9 cellular contexts compared by ENCODE assay signal in the genomic region with DNA sequence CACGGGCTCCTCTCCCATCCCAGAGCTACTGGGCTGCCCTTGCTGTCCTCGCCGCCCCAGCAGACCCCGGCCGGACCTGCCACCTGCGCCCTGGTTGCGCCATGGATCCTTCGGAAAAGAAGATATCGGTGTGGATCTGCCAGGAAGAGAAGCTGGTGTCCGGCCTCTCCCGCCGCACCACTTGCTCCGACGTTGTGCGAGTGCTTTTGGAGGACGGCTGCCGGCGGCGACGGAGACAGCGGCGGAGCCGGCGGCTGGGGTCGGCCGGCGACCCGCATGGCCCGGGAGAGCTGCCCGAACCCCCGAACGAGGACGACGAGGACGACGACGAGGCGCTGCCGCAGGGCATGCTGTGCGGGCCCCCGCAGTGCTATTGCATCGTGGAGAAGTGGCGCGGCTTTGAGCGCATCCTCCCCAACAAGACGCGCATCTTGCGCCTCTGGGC. TPM values are rescaled to one million over a fixed set of nuclear protein-coding genes. Genes with fewer than 3 reads are reported as not detected.
A peak's percentile ranks its signal among the peaks of the same experiment; 100 is the strongest.
DNase-seq lines count a peak whose midpoint lies in the region; ATAC-seq and TF ChIP-seq lines count a peak whose summit lies in the region.
"Had no signal": no experiment of that assay in that cellular context is flagged by ENCODE, and none has a peak within 500 bp of the region (broad histone marks: within the 10 kb centered on the region; RNA-seq: fewer than 3 reads in every experiment).

No MANE protein-coding gene starts in this region.

- no peak for ATAC-seq in left cardiac atrium
- no peak for ATAC-seq in omental fat pad (ENCODE audit: low FRiP score)
- no peak for ATAC-seq in HG03457 (IDR thresholded peaks at IDR 0.05; ENCODE audit: unreplicated experiment)
- no peak for ATAC-seq in GM18873 (IDR thresholded peaks at IDR 0.05; ENCODE audit: low FRiP score, unreplicated experiment)

- H4K20me1 ChIP-seq in MM.1S (ENCODE audit: insufficient read depth, low read length) = no peaks in the 10 kb centered on the region

- POLR2A ChIA-PET in Caco-2 (lab: Charles Lee) = no interaction called here

- H3K4me1 ChIP-seq in Caco-2 (peaks cover 31% of the 10 kb centered on the region), MM.1S (ENCODE audit: low read length) (no peaks in the 10 kb centered on the region), prostate gland (replicated peaks) (no peaks in the 10 kb centered on the region)

- CTCF ChIA-PET in Caco-2 (lab: Charles Lee) = interaction anchor here (1.4 kb wide), 1 partner anchor 46 kb away, joined by 3 read pairs; no protein-coding TSS in a partner anchor

- no peak for TF ChIP-seq POLR2A in prostate gland (IDR thresholded peaks at IDR 0.05)

- peak overlapping the region; percentile 52 for H3K4me3 ChIP-seq in Caco-2 (ENCODE audit: low read depth, low read length)
- 0 out of 2 replicates have a peak overlapping the region, but pooled peaks have one; percentile 37 for H3K4me3 ChIP-seq in MM.1S (ENCODE audit: low read length)
- H3K4me3 ChIP-seq in prostate gland = peak overlapping the region; percentile 16 to 22

- no peaks in the 10 kb centered on the region for H3K79me2 ChIP-seq in MM.1S (ENCODE audit: low read length)

- intact Hi-C loops in Caco-2 (cut with micrococcal nuclease; ENCODE audit: unreplicated experiment) (loop anchor here (2.0 kb wide), 2 partner anchors 45 to 131 kb away; no protein-coding TSS in a partner anchor), left cardiac atrium (cut with DNase I) (no loop called here), prostate gland (cut with DNase I) (no loop called here)

- H3K27me3 ChIP-seq in Caco-2 (replicated peaks; ENCODE audit: control insufficient read depth, insufficient read depth, low read length) = 0 out of 2 replicates have a peak, but pooled peaks cover 1% of the 10 kb centered on the region
- H3K27me3 ChIP-seq in MM.1S (replicated peaks; ENCODE audit: insufficient read depth, low read length) = no peaks in the 10 kb centered on the region
- peaks cover 13% of the 10 kb centered on the region for H3K27me3 ChIP-seq in prostate gland (replicated peaks; ENCODE audit: insufficient read depth)

- no TSS peak for BruUV-seq in Caco-2 (replicated peaks; lab: Mats Ljungman, UMichigan)

- no peak overlapping the region for H3K27ac ChIP-seq in MM.1S (ENCODE audit: low read length)
- no peak overlapping the region for H3K27ac ChIP-seq in prostate gland

- TF ChIP-seq CTCF in Caco-2 (IDR thresholded peaks at IDR 0.05; ENCODE audit: insufficient read depth in 1 of 2, low read depth in 1 of 2, low read length in 1 of 2, severe bottlenecking in 1 of 2, unreplicated experiment in 1 of 2) = no peak
- TF ChIP-seq CTCF in MM.1S (IDR thresholded peaks at IDR 0.05; ENCODE audit: low read length) = no peak
- no peak for TF ChIP-seq CTCF in prostate gland (IDR thresholded peaks at IDR 0.05)
- TF ChIP-seq CTCF in omental fat pad (IDR thresholded peaks at IDR 0.05) = no peak

- WGBS in prostate gland = under 1% methylated on average over 40 of the region's 48 CpGs

- DNase-seq in Caco-2 = no peak
- no peak for DNase-seq in MM.1S
- DNase-seq in left cardiac atrium = peak; percentile 21
- no peak for DNase-seq in prostate gland (ENCODE audit: low spot score)
- no peak for DNase-seq in omental fat pad (ENCODE audit: low spot score)
- no peak for DNase-seq in hepatic stellate cell (ENCODE audit: low spot score)
- DNase-seq: activated CD4-positive, alpha-beta T cell treated with anti-CD3 and anti-CD28 coated beads, Interleukin-2, amount 50 U/mL, for 1 hour had no signal

- no peaks in the 10 kb centered on the region for H3K9me2 ChIP-seq in MM.1S (replicated peaks; ENCODE audit: insufficient read depth, low read length)

- H3K4me1 Mint-ChIP-seq in Caco-2 (ENCODE audit: low read depth, unreplicated experiment) = peaks cover 21% of the 10 kb centered on the region

- H3K4me3 Mint-ChIP-seq in Caco-2 (ENCODE audit: unreplicated experiment) = peak overlapping the region; percentile 74

- H2AFZ ChIP-seq in MM.1S (ENCODE audit: low read length) = no peak overlapping the region

- H3K27me3 Mint-ChIP-seq in Caco-2 (ENCODE audit: insufficient read depth, unreplicated experiment) = peaks cover 13% of the 10 kb centered on the region

- no peaks in the 10 kb centered on the region for H3K9me3 Mint-ChIP-seq in Caco-2 (ENCODE audit: unreplicated experiment)

- H3K36me3 ChIP-seq in Caco-2 (ENCODE audit: control insufficient read depth, insufficient read depth, low read length) (no peaks in the 10 kb centered on the region), MM.1S (replicated peaks; ENCODE audit: insufficient read depth, low read length) (no peaks in the 10 kb centered on the region), prostate gland (no peaks in the 10 kb centered on the region)

- no peak overlapping the region for H3K27ac Mint-ChIP-seq in Caco-2 (ENCODE audit: unreplicated experiment)

- H3K9me3 ChIP-seq in Caco-2 (no peaks in the 10 kb centered on the region), MM.1S (replicated peaks; ENCODE audit: insufficient read depth, low read length) (no peaks in the 10 kb centered on the region), prostate gland (no peaks in the 10 kb centered on the region)

- H3F3A ChIP-seq in MM.1S (ENCODE audit: insufficient read depth, low read length) = no peaks in the 10 kb centered on the region

- H3K36me3 Mint-ChIP-seq in Caco-2 (ENCODE audit: insufficient read depth, unreplicated experiment) = no peaks in the 10 kb centered on the region

- H3K9ac ChIP-seq in MM.1S (ENCODE audit: low read length) = no peak overlapping the region

- H3K4me2 ChIP-seq in MM.1S (ENCODE audit: low read depth, low read length) = peak overlapping the region; percentile 47; the same call in 1 of the 2 replicates

RNA-seq across cellular contexts. Expression of gene RASSF10, which starts 0.4 kb away (rescaled TPM):
- 0.91 and 1.3 TPM in 2 replicates for total RNA-seq in Caco-2 (2022)
- under 1 TPM; 0.15 to 0.63 TPM for total RNA-seq in left cardiac atrium
- 1 to 10 TPM; 2.7 to 3.3 TPM for total RNA-seq in prostate gland
- total RNA-seq in omental fat pad = 1 to 10 TPM in 1 of 4 donors, under 1 TPM in 2, not detected in 1; 0.12 to 1.7 (median 0.19) TPM
